ENCODE assay signal across 23 cellular contexts in the genomic region with DNA sequence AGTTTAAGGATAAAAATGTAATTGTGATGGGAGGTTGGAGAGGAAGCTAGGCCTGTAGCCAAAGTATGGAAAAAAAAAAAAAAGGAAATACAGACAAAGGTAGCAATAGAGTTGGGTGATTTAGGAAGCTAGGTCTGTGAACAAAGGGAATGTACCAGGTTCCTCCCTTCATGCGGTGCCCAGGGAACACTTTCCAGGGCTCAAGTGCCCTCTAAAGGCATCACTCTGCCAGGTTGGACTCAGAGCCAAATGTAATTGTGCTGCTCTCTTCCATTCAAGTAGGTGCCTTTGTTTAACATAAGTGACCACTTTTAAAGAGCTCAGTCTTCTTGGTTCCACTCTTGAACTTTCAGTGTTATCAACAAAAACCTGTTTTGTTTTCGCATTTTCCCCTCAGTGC.
DNase-seq lines count a peak whose midpoint lies in the region; ATAC-seq and TF ChIP-seq lines count a peak whose summit lies in the region.
"Had no signal": no experiment of that assay in that cellular context is flagged by ENCODE, and none has a peak within 500 bp of the region (broad histone marks: within the 10 kb centered on the region; RNA-seq: fewer than 3 reads in every experiment).

No MANE protein-coding gene starts in this region.

- no peak for ATAC-seq in HG03196 (IDR thresholded peaks at IDR 0.05; ENCODE audit: unreplicated experiment)
- ATAC-seq in omental fat pad (ENCODE audit: low FRiP score) = no peak
- ATAC-seq: activated T-cell treated with anti-CD3 and anti-CD28 coated beads, Interleukin-2, amount 50 U/mL, for 4 hours; gastrocnemius medialis; left lobe of liver; right lobe of liver; stimulated activated naive B cell treated with anti-CD40 and anti-IgM and Interleukin-4, amounts not matched to agents 10 μg/mL and 1 μg/mL and 100 μg/mL, for 72 hours had no signal

- TF ChIP-seq CTCF in omental fat pad (IDR thresholded peaks at IDR 0.05) = no peak

- DNase-seq in DMS153 treated with DMSO at 0.1 percent for 48 hours (lab: John Stamatoyannopoulos, UW; ENCODE audit: unreplicated experiment) (peak; percentile 71), NCI-H1092 treated with DMSO at 0.1 percent for 48 hours (lab: John Stamatoyannopoulos, UW) (peak; percentile 92), NCI-H2107 treated with DMSO at 0.1 percent for 48 hours (lab: John Stamatoyannopoulos, UW; ENCODE audit: unreplicated experiment) (peak; percentile 91), NCI-H774 (lab: John Stamatoyannopoulos, UW) (peak; percentile 74), omental fat pad (ENCODE audit: low spot score) (no peak)
- DNase-seq in activated effector memory CD4-positive, alpha-beta T cell treated with anti-CD3 and anti-CD28 coated beads, Interleukin-2, amount 50 U/mL, for 16 hours = no peak
- DNase-seq in stimulated activated CD8-positive, alpha-beta memory T cell treated with anti-CD3 and anti-CD28 coated beads, Interleukin-4, amount 100 ng/mL, for 48 hours = no peak
- DNase-seq: ACHN; activated CD4-positive, alpha-beta T cell treated with anti-CD3 and anti-CD28 coated beads for 48 hours; activated naive CD4-positive, alpha-beta T cell; activated T-cell treated with anti-CD3 and anti-CD28 coated beads, Interleukin-2, amount 50 U/mL, for 4 hours; COR-L47; dermis blood vessel endothelial cell; gastrocnemius medialis; NCI-H2171; PC-9; right lobe of liver; Right ventricle myocardium superior; stimulated activated CD4-positive, alpha-beta T cell treated with anti-CD3 and anti-CD28 coated beads, Interleukin-4, amount 100 ng/mL, for 24 hours; stimulated activated naive B cell treated with anti-CD40 and anti-IgM and Interleukin-4, amounts not matched to agents 10 μg/mL and 1 μg/mL and 100 μg/mL, for 72 hours; T-helper 2 cell had no signal

Comparison
In these comparisons a context has a peak if more than half of its experiments do, and no peak if none do; other contexts are left out.
1. DNase-seq: peak in DMS153 treated with DMSO at 0.1 percent for 48 hours (single experiment), NCI-H1092 treated with DMSO at 0.1 percent for 48 hours (single experiment), NCI-H2107 treated with DMSO at 0.1 percent for 48 hours (single experiment) and NCI-H774 (single experiment); none in activated effector memory CD4-positive, alpha-beta T cell treated with anti-CD3 and anti-CD28 coated beads, Interleukin-2, amount 50 U/mL, for 16 hours (single experiment), stimulated activated CD8-positive, alpha-beta memory T cell treated with anti-CD3 and anti-CD28 coated beads, Interleukin-4, amount 100 ng/mL, for 48 hours (single experiment) and omental fat pad (single experiment).